In genomic region chr3:59264366-59264765, GRCh38 we compare ENCODE assay signal across 20 cellular contexts.
"Had no signal": no experiment of that assay in that cellular context is flagged by ENCODE, and none has a peak within 500 bp of the region (broad histone marks: within the 10 kb centered on the region; RNA-seq: fewer than 3 reads in every experiment).

No MANE protein-coding gene starts in this region.

- H3K4me1 ChIP-seq: pancreas, testis, tibial nerve had no signal

- H3K4me2 ChIP-seq: hepatocyte, smooth muscle cell had no signal

- H3K27ac ChIP-seq: hepatocyte, pancreas, testis, tibial nerve had no signal

- H2AFZ ChIP-seq: hepatocyte had no signal

- H3K4me1 Mint-ChIP-seq: nephron had no signal

- H3K27ac Mint-ChIP-seq: naive B cell, nephron, progenitor cell of endocrine pancreas had no signal

- DNase-seq: effector memory CD4-positive, alpha-beta T cell; foreskin melanocyte; head of caudate nucleus; kidney; left cardiac atrium; left ventricle myocardium superior; mesendoderm; naive B cell; occipital lobe; pancreas; right cardiac atrium; stimulated activated CD4-positive, alpha-beta T cell treated with anti-CD3 and anti-CD28 coated beads, Interleukin-2, amount 100 ng/mL, for 48 hours; stimulated activated naive CD4-positive, alpha-beta T cell treated with Interleukin-2 at 50 U/mL for 16 hours; testis had no signal

- H3K36me3 ChIP-seq: pancreas, tibial nerve had no signal

- H3K27me3 Mint-ChIP-seq: naive B cell, progenitor cell of endocrine pancreas had no signal

- H3K27me3 ChIP-seq: hepatocyte, pancreas, testis, tibial nerve had no signal

- ATAC-seq: left cardiac atrium, left ventricle myocardium superior, pancreas, right cardiac atrium had no signal

- H3K79me2 ChIP-seq: hepatocyte had no signal

- H3K4me3 ChIP-seq: hepatocyte, lung, pancreas, smooth muscle cell, testis, tibial nerve had no signal

- H3K9me3 ChIP-seq: pancreas, testis, tibial nerve had no signal

- H3K4me3 Mint-ChIP-seq: nephron had no signal
